11 cellular contexts compared by ENCODE assay signal in the genomic region with DNA sequence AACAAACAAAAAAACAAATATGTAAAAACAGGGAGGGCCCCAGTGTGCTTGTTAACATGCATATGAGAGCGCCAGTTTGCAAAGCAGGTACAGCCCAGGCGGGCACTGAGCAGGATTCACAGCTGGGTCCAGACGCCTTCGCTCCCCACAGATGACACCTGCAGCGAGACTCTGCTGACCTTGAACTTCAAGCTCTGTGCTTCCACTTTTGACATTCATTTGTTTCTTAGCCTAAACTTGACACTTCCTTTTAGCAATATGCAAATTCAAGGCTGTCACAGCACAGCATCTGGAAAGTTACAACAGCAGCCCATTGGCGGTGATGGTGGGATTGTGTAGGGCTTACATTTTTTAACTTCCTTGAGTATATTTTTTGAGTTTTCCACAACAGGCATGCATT.
DNase-seq lines count a peak whose midpoint lies in the region; ATAC-seq and TF ChIP-seq lines count a peak whose summit lies in the region.
"Had no signal": no experiment of that assay in that cellular context is flagged by ENCODE, and none has a peak within 500 bp of the region (broad histone marks: within the 10 kb centered on the region; RNA-seq: fewer than 3 reads in every experiment).

No MANE protein-coding gene starts in this region.

- H3K27me3 ChIP-seq in A673 (replicated peaks; ENCODE audit: insufficient read depth, low read depth, low read length, poor library complexity): no peaks in the 10 kb centered on the region
- H3K27me3 ChIP-seq in CD4-positive, alpha-beta T cell (ENCODE audit: control insufficient read depth, insufficient read depth, low read length): no peaks in the 10 kb centered on the region

- no peaks in the 10 kb centered on the region for H3K9me3 ChIP-seq in A673 (ENCODE audit: low read depth, low read length, poor library complexity, severe bottlenecking)
- H3K9me3 ChIP-seq in CD4-positive, alpha-beta T cell (ENCODE audit: control insufficient read depth, low read length): no peaks in the 10 kb centered on the region

- H3K36me3 ChIP-seq in A673 (ENCODE audit: insufficient read depth, low read length, poor library complexity, severe bottlenecking): no peaks in the 10 kb centered on the region

- no peak overlapping the region for H3K4me3 ChIP-seq in A673 (ENCODE audit: low read depth, low read length, poor library complexity, severe bottlenecking)

- POLR2A ChIA-PET in A673 (lab: Charles Lee; ENCODE audit: low non-redundant PET): no interaction called here
- POLR2A ChIA-PET in CD4-positive, alpha-beta T cell (lab: Charles Lee): no interaction called here

- H3K4me1 ChIP-seq in A673 (ENCODE audit: insufficient read depth, low read length, poor library complexity, severe bottlenecking): no peaks in the 10 kb centered on the region

- H3K36me3 Mint-ChIP-seq in CD4-positive, alpha-beta T cell (ENCODE audit: low read depth): no peaks in the 10 kb centered on the region
- H3K36me3 Mint-ChIP-seq: type B pancreatic cell had no signal

- no peak overlapping the region for H3K27ac Mint-ChIP-seq in CD4-positive, alpha-beta T cell
- H3K27ac Mint-ChIP-seq: type B pancreatic cell had no signal

- ATAC-seq in GM18519 (IDR thresholded peaks at IDR 0.05; ENCODE audit: low FRiP score, unreplicated experiment) (peak; percentile 73), GM21526 (IDR thresholded peaks at IDR 0.05; ENCODE audit: low FRiP score, unreplicated experiment) (peak; percentile 84), HG03354 (IDR thresholded peaks at IDR 0.05; ENCODE audit: poor library complexity, severe bottlenecking, unreplicated experiment) (peak; percentile 89), left colon (peak; percentile 40)
- ATAC-seq in CD4-positive, alpha-beta T cell (ENCODE audit: poor library complexity): no peak

- intact Hi-C loops in left colon (cut with DNase I, micrococcal nuclease): no loop called here
- intact Hi-C loops in A673 (cut with micrococcal nuclease; ENCODE audit: unreplicated experiment): no loop called here
- intact Hi-C loops in CD4-positive, alpha-beta T cell (cut with DNase I, micrococcal nuclease): no loop called here

- DNase-seq in left colon: peak; percentile 19 to 49
- DNase-seq in foreskin melanocyte: no peak
- DNase-seq in A673 (ENCODE audit: low spot score): no peak
- DNase-seq in CD4-positive, alpha-beta T cell: no peak
- no peak for DNase-seq in KG1 (lab: John Stamatoyannopoulos, UW)
- DNase-seq: activated CD4-positive, alpha-beta T cell treated with anti-CD3 and anti-CD28 coated beads for 4 hours; NCI-H2081 had no signal

- no peaks in the 10 kb centered on the region for H3K27me3 Mint-ChIP-seq in CD4-positive, alpha-beta T cell
- H3K27me3 Mint-ChIP-seq: type B pancreatic cell had no signal

- H3K4me3 Mint-ChIP-seq in CD4-positive, alpha-beta T cell: no peak overlapping the region
- H3K4me3 Mint-ChIP-seq: type B pancreatic cell had no signal

- CTCF ChIA-PET in A673 (lab: Charles Lee): no interaction called here
- CTCF ChIA-PET in CD4-positive, alpha-beta T cell (lab: Charles Lee): no interaction called here

- no peaks in the 10 kb centered on the region for H3K4me1 Mint-ChIP-seq in CD4-positive, alpha-beta T cell (ENCODE audit: low read depth)

- no peaks in the 10 kb centered on the region for H3K9me3 Mint-ChIP-seq in CD4-positive, alpha-beta T cell
- H3K9me3 Mint-ChIP-seq: type B pancreatic cell had no signal

- H3K27ac ChIP-seq in A673 (ENCODE audit: low read depth, low read length, poor library complexity, severe bottlenecking): no peak overlapping the region
- H3K27ac ChIP-seq in CD4-positive, alpha-beta T cell (ENCODE audit: low read depth, low read length): no peak overlapping the region

- BruUV-seq in A673 (replicated peaks; lab: Mats Ljungman, UMichigan): no TSS peak

- no peak for TF ChIP-seq CTCF in A673 (conservative IDR thresholded peaks at IDR 0.05; ENCODE audit: low read depth, low read length)
- no peak for TF ChIP-seq CTCF in CD4-positive, alpha-beta T cell (IDR thresholded peaks at IDR 0.05)

Comparison
In these comparisons a context has a peak if more than half of its experiments do, and no peak if none do; other contexts are left out.
1. DNase-seq: peak in left colon (2 of 2); none in foreskin melanocyte (single experiment), A673 (single experiment), CD4-positive, alpha-beta T cell (0 of 10) and KG1 (single experiment).